In genomic region chr3:127386490-127386889, GRCh38 we compare ENCODE assay signal across 9 cellular contexts.
"Had no signal": no experiment of that assay in that cellular context is flagged by ENCODE, and none has a peak within 500 bp of the region (broad histone marks: within the 10 kb centered on the region; RNA-seq: fewer than 3 reads in every experiment).

No MANE protein-coding gene starts in this region.

- H3K27ac Mint-ChIP-seq: HFFc6 had no signal

- H3K4me3 Mint-ChIP-seq: HFFc6 had no signal

- ATAC-seq: HCT116, HepG2, K562 had no signal

- DNase-seq: GM23248, GOT3, H7, HFFc6, IMR-90, KG1 had no signal

- H3K9me3 Mint-ChIP-seq: HFFc6 had no signal
